Comparison of ENCODE assay signal across 10 cellular contexts in genomic region chr17:60941028-60941427, GRCh38.
DNase-seq lines count a peak whose midpoint lies in the region; FAIRE-seq and TF ChIP-seq lines count a peak whose summit lies in the region.
"Had no signal": no experiment of that assay in that cellular context is flagged by ENCODE, and none has a peak within 500 bp of the region (broad histone marks: within the 10 kb centered on the region; RNA-seq: fewer than 3 reads in every experiment).

No MANE protein-coding gene starts in this region.

- no peak for TF ChIP-seq CTCF in breast epithelium (IDR thresholded peaks at IDR 0.05)
- no peak for TF ChIP-seq CTCF in tibial nerve (IDR thresholded peaks at IDR 0.05)
- TF ChIP-seq CTCF in GM10248 (IDR thresholded peaks at IDR 0.05; ENCODE audit: control extremely low read depth, extremely low read depth, low read depth, missing control alignments), result no peak
- TF ChIP-seq CTCF in type B pancreatic cell (conservative IDR thresholded peaks at IDR 0.05), result no peak

- H3K27ac Mint-ChIP-seq in type B pancreatic cell, result no peak overlapping the region

- no peaks in the 10 kb centered on the region for H3K27me3 Mint-ChIP-seq in type B pancreatic cell

- H3K9me3 ChIP-seq in breast epithelium (no peaks in the 10 kb centered on the region), tibial nerve (no peaks in the 10 kb centered on the region)

- DNase-seq in LoVo (ENCODE audit: low spot score), result peak; percentile 79
- peak in 1 of 2 donors; percentile 53 for DNase-seq in breast epithelium (ENCODE audit: low spot score in 2 of 2)
- peak; percentile 59 for DNase-seq in iris pigment epithelial cell (ENCODE audit: low read depth)
- peak; percentile 29 to 59 for DNase-seq in tibial nerve (ENCODE audit: low spot score in 2 of 2)
- no peak for DNase-seq in GM10248 (ENCODE audit: extremely low spot score)
- DNase-seq in type B pancreatic cell (ENCODE audit: extremely low spot score, unreplicated experiment), result no peak
- no peak for DNase-seq in GM12891 (ENCODE audit: insufficient read length, low spot score)
- DNase-seq in DMS153 (lab: John Stamatoyannopoulos, UW), result no peak
- DNase-seq: activated CD4-positive, alpha-beta T cell treated with anti-CD3 and anti-CD28 coated beads for 48 hours; NCI-H1930 had no signal

- no peaks in the 10 kb centered on the region for H3K9me3 Mint-ChIP-seq in type B pancreatic cell

- POLR2A ChIA-PET in GM10248 (lab: Yijun Ruan, JAX), result no interaction called here

- intact Hi-C loops in breast epithelium (cut with DNase I; ENCODE audit: low total_unique reads), result no loop called here

- no peak overlapping the region for H3K4me3 Mint-ChIP-seq in type B pancreatic cell

- H3K4me3 ChIP-seq in breast epithelium (peak overlapping the region in 1 of 3 donors; percentile 5), tibial nerve (no peak overlapping the region)

- H3K4me1 ChIP-seq in breast epithelium (peaks cover 0 to 4% of the 10 kb centered on the region in 2 donors), tibial nerve (peaks cover 0 to 19% (median 4%) of the 10 kb centered on the region in 4 donors)

- WGBS in tibial nerve, 2 donors, result 20 to 22% methylated on average over 5 of the region's 5 CpGs

- no peaks in the 10 kb centered on the region for H3K36me3 Mint-ChIP-seq in type B pancreatic cell

- no peak for FAIRE-seq in GM12891 (lab: Jason Lieb, UNC)

- peak; percentile 77 to 79 for TF ChIP-seq EP300 in tibial nerve (IDR thresholded peaks at IDR 0.05)

- H3K27me3 ChIP-seq in breast epithelium (no peaks in the 10 kb centered on the region), tibial nerve (no peaks in the 10 kb centered on the region)

- H3K4me1 Mint-ChIP-seq in type B pancreatic cell (ENCODE audit: unreplicated experiment), result no peaks in the 10 kb centered on the region

- TF ChIP-seq POLR2A in breast epithelium (IDR thresholded peaks at IDR 0.05), result no peak
- TF ChIP-seq POLR2A in tibial nerve (IDR thresholded peaks at IDR 0.05), result no peak
- TF ChIP-seq POLR2A in GM12891 (IDR thresholded peaks at IDR 0.05; ENCODE audit: low read depth, low read length), result no peak

- H3K27ac ChIP-seq in breast epithelium (peak overlapping the region; percentile 11 to 28), tibial nerve (peak overlapping the region; percentile 21 to 82 (median 66))

- no peaks in the 10 kb centered on the region for H3K36me3 ChIP-seq in breast epithelium
- H3K36me3 ChIP-seq in tibial nerve, result no peaks in the 10 kb centered on the region

- CTCF ChIA-PET in GM10248 (lab: Yijun Ruan, JAX), result interaction anchor here (1.2 to 2.0 kb wide), 3 partner anchors 10 to 40 kb away, joined by 3 to 10 read pairs (median 5); no protein-coding TSS in a partner anchor

TF ChIP-seq in GM12891, 5 proteins besides CTCF, POLR2A, EP300 and RAD21:
- TF ChIP-seq POLR2AphosphoS5 (IDR thresholded peaks at IDR 0.05; ENCODE audit: low read depth, low read length), result no peak
- no peak for TF ChIP-seq SPI1 (IDR thresholded peaks at IDR 0.05; ENCODE audit: low read depth, low read length)
- TF ChIP-seq TAF1 (IDR thresholded peaks at IDR 0.05; ENCODE audit: low read depth, low read length), result no peak
- no peak for TF ChIP-seq PAX5 (IDR thresholded peaks at IDR 0.05; ENCODE audit: insufficient read depth, low read length, severe bottlenecking)
- no peak for TF ChIP-seq POU2F2 (IDR thresholded peaks at IDR 0.05; ENCODE audit: low read depth, low read length)

Comparison
In these comparisons a context has a peak if more than half of its experiments do, and no peak if none do; other contexts are left out.
1. DNase-seq: peak in LoVo (single experiment), iris pigment epithelial cell (single experiment) and tibial nerve (2 of 2); none in GM10248 (single experiment), type B pancreatic cell (single experiment), GM12891 (single experiment) and DMS153 (single experiment).